ENCODE assay signal across 23 cellular contexts in the genomic region with DNA sequence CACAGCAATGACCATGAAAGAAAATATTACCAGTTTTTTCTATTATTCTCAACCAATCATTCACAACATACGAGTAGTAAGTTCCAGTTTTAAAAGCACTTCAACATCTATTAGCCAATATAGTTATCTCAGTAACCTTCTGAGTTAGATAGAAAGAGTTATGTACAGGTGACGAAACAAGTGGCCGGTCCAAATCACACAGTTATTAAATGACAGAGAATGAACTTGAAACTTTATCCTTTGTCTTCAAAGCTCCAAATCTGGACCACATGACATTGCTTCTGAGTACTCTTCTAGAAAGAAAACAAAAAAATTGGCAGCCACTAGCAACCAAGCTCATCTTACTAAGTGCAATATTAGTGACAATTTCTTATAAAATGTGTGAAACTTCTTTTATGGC.
"Had no signal": no experiment of that assay in that cellular context is flagged by ENCODE, and none has a peak within 500 bp of the region (broad histone marks: within the 10 kb centered on the region; RNA-seq: fewer than 3 reads in every experiment).

No MANE protein-coding gene starts in this region.

- DNase-seq: islet precursor cell; left ventricle myocardium superior; lower lobe of right lung; mammary epithelial cell; mesenchymal stem cell; naive thymus-derived CD8-positive, alpha-beta T cell; nucleus accumbens; pancreas; posterior cingulate gyrus; retina; right cardiac atrium; sigmoid colon; small intestine; spleen; stimulated activated CD4-positive, alpha-beta T cell treated with anti-CD3 and anti-CD28 coated beads, Interleukin-4, amount 100 ng/mL, for 24 hours; stimulated activated naive CD4-positive, alpha-beta T cell; tibial artery; trophoblast cell; upper lobe of right lung had no signal

- H3K9me3 Mint-ChIP-seq: stimulated activated effector memory CD8-positive, alpha-beta T cell treated with anti-CD3 and anti-CD28 coated beads, Interleukin-12 subunit alpha, Interleukin-12 subunit beta, amount 100 ng/mL, for 72 hours; stimulated activated naive CD8-positive, alpha-beta T cell treated with anti-CD3 and anti-CD28 coated beads, Interleukin-15, Interleukin-2, amounts not matched to agents 100 ng/mL and 50 ng/mL, for 24 hours had no signal

- H3K27ac Mint-ChIP-seq: naive thymus-derived CD8-positive, alpha-beta T cell; nephron; stimulated activated effector memory CD8-positive, alpha-beta T cell treated with anti-CD3 and anti-CD28 coated beads, Interleukin-12 subunit alpha, Interleukin-12 subunit beta, amount 100 ng/mL, for 72 hours; stimulated activated naive CD8-positive, alpha-beta T cell treated with anti-CD3 and anti-CD28 coated beads, Interleukin-15, Interleukin-2, amounts not matched to agents 100 ng/mL and 50 ng/mL, for 24 hours had no signal

- H3K36me3 Mint-ChIP-seq: naive thymus-derived CD8-positive, alpha-beta T cell; stimulated activated effector memory CD8-positive, alpha-beta T cell treated with anti-CD3 and anti-CD28 coated beads, Interleukin-12 subunit alpha, Interleukin-12 subunit beta, amount 100 ng/mL, for 72 hours had no signal

- H3K27me3 Mint-ChIP-seq: stimulated activated naive CD8-positive, alpha-beta T cell treated with anti-CD3 and anti-CD28 coated beads, Interleukin-15, Interleukin-2, amounts not matched to agents 100 ng/mL and 50 ng/mL, for 24 hours had no signal

- H3K4me3 Mint-ChIP-seq: naive thymus-derived CD8-positive, alpha-beta T cell; nephron; neural crest cell; stimulated activated effector memory CD8-positive, alpha-beta T cell treated with anti-CD3 and anti-CD28 coated beads, Interleukin-12 subunit alpha, Interleukin-12 subunit beta, amount 100 ng/mL, for 72 hours; stimulated activated naive CD8-positive, alpha-beta T cell treated with anti-CD3 and anti-CD28 coated beads, Interleukin-15, Interleukin-2, amounts not matched to agents 100 ng/mL and 50 ng/mL, for 24 hours had no signal

- H3K4me1 Mint-ChIP-seq: nephron; stimulated activated effector memory CD8-positive, alpha-beta T cell treated with anti-CD3 and anti-CD28 coated beads, Interleukin-12 subunit alpha, Interleukin-12 subunit beta, amount 100 ng/mL, for 72 hours had no signal

- ATAC-seq: left ventricle myocardium superior; lower lobe of right lung; naive thymus-derived CD8-positive, alpha-beta T cell; pancreas; right cardiac atrium; stimulated activated effector memory CD8-positive, alpha-beta T cell treated with anti-CD3 and anti-CD28 coated beads, Interleukin-12 subunit alpha, Interleukin-12 subunit beta, amount 100 ng/mL, for 72 hours; upper lobe of right lung had no signal
